ENCODE assay signal across 11 cellular contexts in the genomic region with DNA sequence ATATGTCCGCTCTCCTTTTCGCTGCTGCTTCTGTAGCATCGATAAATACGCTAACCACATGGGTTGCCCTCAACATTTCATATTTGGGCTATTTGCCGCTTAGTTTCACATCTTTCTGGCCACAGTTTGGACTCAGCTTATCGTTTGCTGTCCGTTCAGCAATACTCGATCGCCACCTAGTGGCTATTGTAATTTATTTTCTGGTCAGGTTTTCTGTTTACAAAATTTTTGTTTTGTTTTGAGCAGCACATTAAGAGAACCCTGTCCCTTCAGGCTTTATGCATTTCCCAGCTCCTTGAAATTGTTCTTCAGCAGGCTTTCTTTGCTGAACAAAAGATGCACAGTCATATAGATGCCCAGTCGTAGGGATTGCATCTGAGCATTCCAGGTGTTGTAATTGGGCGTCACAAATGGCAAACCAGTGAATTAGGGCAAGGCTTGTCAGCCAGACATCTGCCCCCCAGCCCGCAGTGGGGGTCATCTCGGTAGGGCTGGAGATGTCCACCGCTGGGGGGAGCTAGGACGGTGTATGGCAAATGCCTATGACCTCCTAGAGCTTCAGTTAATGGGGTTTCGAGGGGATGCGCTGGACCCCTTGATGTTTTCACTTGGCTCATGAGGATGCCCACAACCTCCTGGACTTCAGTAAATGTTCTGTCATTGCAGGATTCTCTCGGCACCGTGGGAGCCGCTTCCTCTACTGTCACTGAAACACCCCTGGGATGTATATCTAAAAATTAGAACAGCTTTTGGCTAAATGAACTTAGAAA. TPM values are rescaled to one million over a fixed set of nuclear protein-coding genes. Genes with fewer than 3 reads are reported as not detected.
DNase-seq lines count a peak whose midpoint lies in the region; ATAC-seq and TF ChIP-seq lines count a peak whose summit lies in the region.
"Not testable (repeated sequence)": the region's sequence is repeated elsewhere in the genome, so short reads cannot be mapped to it uniquely, and the experiment has no call there.
"Had no signal": no experiment of that assay in that cellular context is flagged by ENCODE, and none has a peak within 500 bp of the region (broad histone marks: within the 10 kb centered on the region; RNA-seq: fewer than 3 reads in every experiment).

No MANE protein-coding gene starts in this region.

- BruUV-seq in HCT116 (replicated peaks; lab: Mats Ljungman, UMichigan); Panc1 (replicated peaks; lab: Mats Ljungman, UMichigan): not testable (repeated sequence)

- H3K36me3 Mint-ChIP-seq in activated T-helper 2 cell treated with anti-CD3 and anti-CD28 coated beads, Interferon-gamma antibody, Interleukin-2, Interleukin-4, amounts not matched to agents 10 μg/mL and 5 μg/mL and 100 μg/mL, durations not matched to agents 14 hours and 24 hours and 36 hours (ENCODE audit: low read depth): not testable (repeated sequence)

- H3K36me3 ChIP-seq in DND-41 (ENCODE audit: insufficient read depth, low read length); HCT116 (ENCODE audit: control insufficient read depth in 1 of 2, insufficient read depth in 2 of 2, low read length in 2 of 2); Panc1 (ENCODE audit: control insufficient read depth, insufficient read depth, low read length); osteoblast (ENCODE audit: insufficient read depth, low read length); upper lobe of right lung: not testable (repeated sequence)

- in situ Hi-C loops in Panc1 (cut with HindIII; ENCODE audit: low pct_unique_long_range_greater_than_20kb, low sequenced_read_pairs): not testable (repeated sequence)

- peaks cover 14% of the 10 kb centered on the region for H3K4me1 Mint-ChIP-seq in activated T-helper 2 cell treated with anti-CD3 and anti-CD28 coated beads, Interferon-gamma antibody, Interleukin-2, Interleukin-4, amounts not matched to agents 10 μg/mL and 5 μg/mL and 100 μg/mL, durations not matched to agents 14 hours and 24 hours and 36 hours (ENCODE audit: low read depth)

- TF ChIP-seq CTCF in DND-41 (IDR thresholded peaks at IDR 0.05; ENCODE audit: borderline replicate concordance, extremely low read depth, low read length, poor library complexity, severe bottlenecking) (peak; percentile 55), HCT116 (IDR thresholded peaks at IDR 0.05 in 2 of 3, conservative IDR thresholded peaks at IDR 0.05 in 1 of 3; ENCODE audit: borderline replicate concordance in 1 of 3, insufficient read depth in 1 of 3, low read depth in 2 of 3, low read length in 2 of 3) (peak in 2 of 3 experiments; percentile 34 to 52; a peak in 4 of 6 replicates), Panc1 (IDR thresholded peaks at IDR 0.05) (peak; percentile 72), osteoblast (IDR thresholded peaks at IDR 0.05; ENCODE audit: extremely low read depth, low read depth, low read length) (peak; percentile 50), upper lobe of right lung (IDR thresholded peaks at IDR 0.05) (peak; percentile 54)

- H3K4me3 Mint-ChIP-seq in activated T-helper 2 cell treated with anti-CD3 and anti-CD28 coated beads, Interferon-gamma antibody, Interleukin-2, Interleukin-4, amounts not matched to agents 10 μg/mL and 5 μg/mL and 100 μg/mL, durations not matched to agents 14 hours and 24 hours and 36 hours (ENCODE audit: low read depth): peak overlapping the region; percentile 63

- H3K9ac ChIP-seq in DND-41 (ENCODE audit: low read depth, low read length); HCT116 (ENCODE audit: low read length): not testable (repeated sequence)

- not testable (repeated sequence) for TF ChIP-seq POLR2A in HCT116 (IDR thresholded peaks at IDR 0.05; ENCODE audit: borderline replicate concordance, extremely low read depth, insufficient read depth, insufficient read length)

- not testable (repeated sequence) for H3K27ac ChIP-seq in DND-41 (ENCODE audit: low read length); HCT116 (ENCODE audit: low read depth, low read length); Panc1 (ENCODE audit: low read length); osteoblast (ENCODE audit: low read depth, low read length); upper lobe of right lung

- POLR2A ChIA-PET in HCT116 (lab: Charles Lee); Panc1 (lab: Charles Lee): not testable (repeated sequence)

- H3K27me3 ChIP-seq in DND-41 (ENCODE audit: insufficient read depth, low read length, poor library complexity); HCT116 (ENCODE audit: insufficient read depth, low read length); Panc1 (ENCODE audit: control insufficient read depth, insufficient read depth, low read length); osteoblast (ENCODE audit: insufficient read depth, low read length); upper lobe of right lung: not testable (repeated sequence)

- H2AFZ ChIP-seq in DND-41 (ENCODE audit: low read depth, low read length); HCT116 (ENCODE audit: low read depth, low read length, poor library complexity, severe bottlenecking): not testable (repeated sequence)
- peak overlapping the region; percentile 2 for H2AFZ ChIP-seq in osteoblast (ENCODE audit: low read length)

- H3K4me1 ChIP-seq in DND-41 (ENCODE audit: insufficient read depth, low read length); HCT116 (ENCODE audit: control insufficient read depth in 1 of 2, insufficient read depth in 2 of 2, low read length in 2 of 2); Panc1 (ENCODE audit: control insufficient read depth, insufficient read depth, low read length); osteoblast (ENCODE audit: insufficient read depth, low read length); upper lobe of right lung: not testable (repeated sequence)

- not testable (repeated sequence) for H3K4me3 ChIP-seq in DND-41 (ENCODE audit: low read depth in 1 of 2, low read length in 2 of 2); HCT116 (replicated peaks in 1 of 2; ENCODE audit: low read depth in 1 of 2, low read length in 2 of 2); Panc1 (ENCODE audit: low read depth in 2 of 2, low read length in 2 of 2); osteoblast (ENCODE audit: insufficient read depth, low read length); upper lobe of right lung

- intact Hi-C loops in HCT116 (cut with micrococcal nuclease); Panc1 (cut with micrococcal nuclease; ENCODE audit: unreplicated experiment); activated T-helper 2 cell treated with anti-CD3 and anti-CD28 coated beads, Interferon-gamma antibody, Interleukin-2, Interleukin-4, amounts not matched to agents 10 μg/mL and 5 μg/mL and 100 μg/mL, durations not matched to agents 14 hours and 24 hours and 36 hours (cut with micrococcal nuclease); upper lobe of right lung (cut with DNase I): not testable (repeated sequence)

- RAD21 ChIA-PET in HCT116 (lab: Charles Lee; ENCODE audit: low non-redundant PET in 1 of 2, low total read pairs in 2 of 2, uncharacterized antibody in 2 of 2, unreplicated experiment in 2 of 2): not testable (repeated sequence)

- not testable (repeated sequence) for H3K27ac Mint-ChIP-seq in activated T-helper 2 cell treated with anti-CD3 and anti-CD28 coated beads, Interferon-gamma antibody, Interleukin-2, Interleukin-4, amounts not matched to agents 10 μg/mL and 5 μg/mL and 100 μg/mL, durations not matched to agents 14 hours and 24 hours and 36 hours

- TF ChIP-seq RAD21 in HCT116 (IDR thresholded peaks at IDR 0.05; ENCODE audit: low read depth): peak; percentile 40

- not testable (repeated sequence) for H3K27me3 Mint-ChIP-seq in activated T-helper 2 cell treated with anti-CD3 and anti-CD28 coated beads, Interferon-gamma antibody, Interleukin-2, Interleukin-4, amounts not matched to agents 10 μg/mL and 5 μg/mL and 100 μg/mL, durations not matched to agents 14 hours and 24 hours and 36 hours (ENCODE audit: low read depth)

- H4K20me1 ChIP-seq in DND-41 (ENCODE audit: insufficient read depth, low read length); HCT116 (ENCODE audit: insufficient read depth); osteoblast (ENCODE audit: insufficient read depth, low read length): not testable (repeated sequence)

- H3K9me3 Mint-ChIP-seq in activated T-helper 2 cell treated with anti-CD3 and anti-CD28 coated beads, Interferon-gamma antibody, Interleukin-2, Interleukin-4, amounts not matched to agents 10 μg/mL and 5 μg/mL and 100 μg/mL, durations not matched to agents 14 hours and 24 hours and 36 hours: not testable (repeated sequence)

- not testable (repeated sequence) for H3K9me3 ChIP-seq in DND-41 (ENCODE audit: insufficient read depth, low read length, severe bottlenecking); HCT116 (ENCODE audit: control insufficient read depth in 1 of 2, insufficient read depth in 1 of 2, low read depth in 1 of 2, low read length in 2 of 2); Panc1 (ENCODE audit: control insufficient read depth, insufficient read depth, low read depth, low read length); osteoblast (ENCODE audit: low read depth, low read length); upper lobe of right lung

- DNase-seq in DND-41 (peak; percentile 21), Panc1 (ENCODE audit: low read depth, low spot score) (peak; percentile 24), dermis microvascular lymphatic vessel endothelial cell (ENCODE audit: low read depth in 2 of 2) (peak; percentile 14 to 40), inferior parietal cortex (ENCODE audit: extremely low spot score) (peak; percentile 76)
- not testable (repeated sequence) for DNase-seq in HCT116 (ENCODE audit: low read depth, low spot score); activated T-helper 2 cell treated with anti-CD3 and anti-CD28 coated beads, Interferon-gamma antibody, Interleukin-2, Interleukin-4, amounts not matched to agents 10 μg/mL and 5 μg/mL and 100 μg/mL, durations not matched to agents 14 hours and 24 hours and 36 hours (ENCODE audit: low spot score); osteoblast (ENCODE audit: insufficient read length, low spot score, missing footprints); upper lobe of right lung

- H3K79me2 ChIP-seq in DND-41 (ENCODE audit: insufficient read depth, low read length); HCT116 (ENCODE audit: insufficient read depth, low read length); osteoblast (ENCODE audit: insufficient read depth, low read length): not testable (repeated sequence)

- CTCF ChIA-PET in HCT116 (lab: Charles Lee): not testable (repeated sequence)
- CTCF ChIA-PET in Panc1 (lab: Charles Lee): interaction anchor here (0.7 kb wide), 1 partner anchor 12 kb away, joined by 4 read pairs; no protein-coding TSS in a partner anchor

- not testable (repeated sequence) for ATAC-seq in DND-41 (ENCODE audit: insufficient read depth, low read depth); Panc1; upper lobe of right lung
- peak; percentile 20; the same call in 1 of the 2 replicates for ATAC-seq in HCT116

- H3K9me2 ChIP-seq in HCT116 (ENCODE audit: insufficient read depth): not testable (repeated sequence)

- H3K4me2 ChIP-seq in DND-41 (ENCODE audit: insufficient read depth, low read length); HCT116 (ENCODE audit: low read length): not testable (repeated sequence)
- H3K4me2 ChIP-seq in osteoblast (ENCODE audit: insufficient read depth, low read length): peak overlapping the region; percentile 57

RNA-seq across cellular contexts. Expression of a gene that starts 20.9 kb away (rescaled TPM):
- total RNA-seq in HCT116 (2021; ENCODE audit: unreplicated experiment) (not detected), Panc1 (2021; ENCODE audit: unreplicated experiment) (not detected), dermis microvascular lymphatic vessel endothelial cell (not detected in 2 replicates), osteoblast (under 0.01 TPM in 1 of 2 replicates, not detected in the other), upper lobe of right lung (not detected)
- not detected in 2 replicates for polyA plus RNA-seq in HCT116 (2012)
- not detected for polyA plus RNA-seq in Panc1 (2012; ENCODE audit: insufficient read length)
- not detected in 2 replicates for total RNA-seq in activated T-helper 2 cell treated with anti-CD3 and anti-CD28 coated beads, Interferon-gamma antibody, Interleukin-2, Interleukin-4, amounts not matched to agents 10 μg/mL and 5 μg/mL and 100 μg/mL, durations not matched to agents 14 hours and 24 hours and 36 hours
- total RNA-seq: activated naive CD8-positive, alpha-beta T cell treated with anti-CD3 and anti-CD28 coated beads for 36 hours; Peyer's patch; pulmonary artery endothelial cell had no signal
